Comparison of ENCODE assay signal across 20 cellular contexts in the genomic region with DNA sequence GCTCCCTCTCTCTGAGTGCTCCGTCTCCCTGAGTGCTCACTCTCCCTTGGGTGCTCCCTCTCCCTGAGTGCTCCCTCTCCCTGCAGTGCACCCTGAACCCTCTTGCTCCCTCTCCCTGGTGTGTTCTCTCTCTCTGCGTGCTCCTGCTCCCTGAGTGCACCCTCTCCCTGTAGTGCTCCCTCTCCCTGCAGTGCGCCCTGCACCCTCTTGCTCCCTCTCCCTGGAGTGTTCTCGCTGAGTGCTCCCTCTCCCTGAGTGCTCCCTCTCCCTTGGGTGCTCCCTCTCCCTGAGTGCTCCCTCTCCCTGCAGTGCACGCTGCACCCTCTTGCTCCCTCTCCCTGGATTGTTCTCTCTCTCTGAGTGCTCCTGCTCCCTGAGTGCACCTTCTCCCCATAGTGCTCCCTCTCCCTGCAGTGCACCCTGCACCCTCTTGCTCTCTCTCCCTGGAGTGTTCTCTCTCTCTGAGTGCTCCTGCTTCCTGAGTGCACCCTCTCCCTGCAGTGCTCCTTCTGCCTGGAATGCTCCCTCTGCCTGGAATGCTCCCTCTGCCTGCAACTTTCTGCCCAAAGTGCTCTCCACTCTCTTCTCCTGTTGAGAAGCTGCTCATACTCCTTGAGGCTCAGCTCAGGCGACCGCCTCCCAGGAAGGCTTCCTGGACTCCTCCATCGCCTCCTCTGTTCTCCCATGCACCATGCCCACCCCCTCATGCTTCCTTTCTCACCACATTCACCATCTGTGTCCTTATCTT. TPM values are rescaled to one million over a fixed set of nuclear protein-coding genes. Genes with fewer than 3 reads are reported as not detected.
DNase-seq lines count a peak whose midpoint lies in the region; ATAC-seq and TF ChIP-seq lines count a peak whose summit lies in the region.
"Had no signal": no experiment of that assay in that cellular context is flagged by ENCODE, and none has a peak within 500 bp of the region (broad histone marks: within the 10 kb centered on the region; RNA-seq: fewer than 3 reads in every experiment).

No MANE protein-coding gene starts in this region.

- H3K27me3 ChIP-seq in H7 (ENCODE audit: control insufficient read depth, insufficient read depth, low read length) = peaks cover 32% of the 10 kb centered on the region
- H3K27me3 ChIP-seq in right cardiac atrium (ENCODE audit: control insufficient read depth, insufficient read depth) = no peaks in the 10 kb centered on the region
- H3K27me3 ChIP-seq in transverse colon = no peaks in the 10 kb centered on the region
- H3K27me3 ChIP-seq: esophagus muscularis mucosa had no signal

- H3K4me1 ChIP-seq in right cardiac atrium (ENCODE audit: control insufficient read depth, insufficient read depth, low read length) = peaks cover 1% of the 10 kb centered on the region
- peaks cover 7 to 14% (median 13%) of the 10 kb centered on the region in 4 donors for H3K4me1 ChIP-seq in transverse colon

- no peak for TF ChIP-seq POLR2A in transverse colon (IDR thresholded peaks at IDR 0.05)

- CTCF ChIA-PET in RWPE1 (lab: Yijun Ruan, JAX) = interaction anchor here (0.7 kb wide), 1 partner anchor 266 kb away, joined by 4 read pairs; no protein-coding TSS in a partner anchor

- H3K4me3 ChIP-seq in H7 (ENCODE audit: insufficient read depth, low read depth, low read length) (no peak overlapping the region), right cardiac atrium (ENCODE audit: low read length) (no peak overlapping the region), transverse colon (no peak overlapping the region)
- H3K4me3 ChIP-seq: esophagus muscularis mucosa had no signal

- POLR2A ChIA-PET in RWPE1 (lab: Yijun Ruan, JAX; ENCODE audit: low non-redundant PET) = interaction anchor here (0.6 to 0.7 kb wide), 2 partner anchors 515 to 862 kb away, joined by 3 to 10 read pairs; a partner anchor contains a TSS

- no peak for TF ChIP-seq EP300 in transverse colon (IDR thresholded peaks at IDR 0.05; ENCODE audit: low read depth)

- H3K9me3 ChIP-seq in right cardiac atrium (ENCODE audit: control insufficient read depth, low read length) (no peaks in the 10 kb centered on the region), transverse colon (no peaks in the 10 kb centered on the region)
- H3K9me3 ChIP-seq: esophagus muscularis mucosa had no signal

- ATAC-seq in right cardiac atrium (no peak), sciatic nerve (no peak)
- ATAC-seq: activated CD8-positive, alpha-beta T cell treated with anti-CD3 and anti-CD28 coated beads for 36 hours; activated naive CD4-positive, alpha-beta T cell treated with anti-CD3 and anti-CD28 coated beads, Interleukin-2, amount 50 U/mL, for 72 hours had no signal

- in situ Hi-C loops in transverse colon (cut with MboI; ENCODE audit: low pct_ligation_motif_present in 1 of 4, low pct_unique_long_range_greater_than_20kb in 1 of 4, low sequenced_read_pairs in 3 of 4) = no loop called here

- TF ChIP-seq CTCF in RWPE1 (conservative IDR thresholded peaks at IDR 0.05; ENCODE audit: low read depth) (no peak), transverse colon (IDR thresholded peaks at IDR 0.05) (no peak), GM10266 (IDR thresholded peaks at IDR 0.05; ENCODE audit: control insufficient read depth, insufficient read depth, low read depth, missing control alignments) (no peak)

- H3K27ac ChIP-seq in RWPE1 = 0 out of 2 replicates have a peak overlapping the region, but pooled peaks have one; percentile 5
- no peak overlapping the region for H3K27ac ChIP-seq in right cardiac atrium (ENCODE audit: low read length)
- no peak overlapping the region for H3K27ac ChIP-seq in transverse colon

- intact Hi-C loops in right cardiac atrium (cut with DNase I) (no loop called here), sciatic nerve (cut with DNase I) (no loop called here), transverse colon (cut with DNase I; ENCODE audit: low total_unique reads) (no loop called here)

- DNase-seq in H7 (peak; percentile 23), RWPE1 (ENCODE audit: low spot score) (no peak), right cardiac atrium (peak in 2 of 3 donors; percentile 8 to 16), sciatic nerve (ENCODE audit: low spot score) (peak; percentile 40), transverse colon (no peak), retina (no peak), GM10266 (ENCODE audit: extremely low spot score) (no peak)
- DNase-seq: activated B cell treated with CpG ODN at 0.5 μM for 24 hours; activated CD8-positive, alpha-beta T cell treated with anti-CD3 and anti-CD28 coated beads for 36 hours; effector memory CD4-positive, alpha-beta T cell; GDM1; hypothalamus; NCI-H1048; NCI-H187; occipital lobe; T1000 had no signal

- H3K36me3 ChIP-seq in H7 (replicated peaks; ENCODE audit: control insufficient read depth, insufficient read depth, low read length) (no peaks in the 10 kb centered on the region), transverse colon (no peaks in the 10 kb centered on the region)
- H3K36me3 ChIP-seq: esophagus muscularis mucosa had no signal

- 92% methylated on average over 8 of the region's 8 CpGs for WGBS in right cardiac atrium
- 81 to 90% methylated on average over 5 to 8 of the region's 8 CpGs for WGBS in transverse colon (ENCODE audit: low coverage in 1 of 2), 2 donors

RNA-seq across cellular contexts. Expression of a gene that starts 48.4 kb away (rescaled TPM):
- 0.10 TPM in 1 of 2 replicates, not detected in the other for total RNA-seq in H7 (2014; rRNA removed; shearing (Covaris generic))
- total RNA-seq in right cardiac atrium (not detected), sciatic nerve (not detected), transverse colon (not detected)
- not detected for polyA plus RNA-seq in right cardiac atrium
- total RNA-seq: activated B cell treated with CpG ODN at 0.5 μM for 24 hours; activated CD8-positive, alpha-beta T cell treated with anti-CD3 and anti-CD28 coated beads for 36 hours; CD8-positive, alpha-beta memory T cell; esophagus muscularis mucosa; lung microvascular endothelial cell had no signal
- polyA plus RNA-seq: CD8-positive, alpha-beta memory T cell had no signal

Comparison
In these comparisons a context has a peak if more than half of its experiments do, and no peak if none do; other contexts are left out.
1. DNase-seq: peak in H7 (single experiment), right cardiac atrium (2 of 3) and sciatic nerve (single experiment); none in RWPE1 (single experiment), transverse colon (single experiment), retina (single experiment) and GM10266 (single experiment).